11 cellular contexts compared by ENCODE assay signal in genomic region chr13:91331047-91331915, GRCh38.
DNase-seq lines count a peak whose midpoint lies in the region; ATAC-seq and TF ChIP-seq lines count a peak whose summit lies in the region.
"Had no signal": no experiment of that assay in that cellular context is flagged by ENCODE, and none has a peak within 500 bp of the region (broad histone marks: within the 10 kb centered on the region; RNA-seq: fewer than 3 reads in every experiment).

No MANE protein-coding gene starts in this region.

- peak; percentile 85 for ATAC-seq in GM21786 (IDR thresholded peaks at IDR 0.05; ENCODE audit: unreplicated experiment)
- ATAC-seq in HG03354 (IDR thresholded peaks at IDR 0.05; ENCODE audit: poor library complexity, severe bottlenecking, unreplicated experiment), result peak; percentile 77
- ATAC-seq: SK-N-SH treated with all-trans-retinoic acid at 6 μM for 48 hours had no signal

- CTCF ChIA-PET in activated naive CD4-positive, alpha-beta T cell treated with anti-CD3 and anti-CD28 coated beads, Interleukin-2, amount 10 ng/mL, durations not matched to agents 7 days and 5 days (lab: Charles Lee), result interaction anchor here (1.0 to 1.4 kb wide), 5 partner anchors 9 to 23 kb away, joined by 3 to 5 read pairs (median 4); partner anchors contain the start of gene MIR17HG

- no peaks in the 10 kb centered on the region for H3K36me3 Mint-ChIP-seq in activated naive CD4-positive, alpha-beta T cell treated with anti-CD3 and anti-CD28 coated beads, Interleukin-2, amount 10 ng/mL, durations not matched to agents 7 days and 5 days
- no peaks in the 10 kb centered on the region for H3K36me3 Mint-ChIP-seq in stimulated activated naive CD8-positive, alpha-beta T cell treated with anti-CD3 and anti-CD28 coated beads, Interleukin-15, Interleukin-2, amounts not matched to agents 100 ng/mL and 50 ng/mL, for 24 hours (ENCODE audit: low read depth)

- H3K9me3 Mint-ChIP-seq in activated naive CD4-positive, alpha-beta T cell treated with anti-CD3 and anti-CD28 coated beads, Interleukin-2, amount 10 ng/mL, durations not matched to agents 7 days and 5 days, result no peaks in the 10 kb centered on the region
- H3K9me3 Mint-ChIP-seq in stimulated activated naive CD8-positive, alpha-beta T cell treated with anti-CD3 and anti-CD28 coated beads, Interleukin-15, Interleukin-2, amounts not matched to agents 100 ng/mL and 50 ng/mL, for 24 hours, result no peaks in the 10 kb centered on the region
- H3K9me3 Mint-ChIP-seq: nephron had no signal

- peaks cover 22% of the 10 kb centered on the region for H3K4me1 Mint-ChIP-seq in activated naive CD4-positive, alpha-beta T cell treated with anti-CD3 and anti-CD28 coated beads, Interleukin-2, amount 10 ng/mL, durations not matched to agents 7 days and 5 days
- peaks cover 8% of the 10 kb centered on the region for H3K4me1 Mint-ChIP-seq in stimulated activated naive CD8-positive, alpha-beta T cell treated with anti-CD3 and anti-CD28 coated beads, Interleukin-15, Interleukin-2, amounts not matched to agents 100 ng/mL and 50 ng/mL, for 24 hours (ENCODE audit: low read depth)

- peak overlapping the region; percentile 38 for H3K4me3 Mint-ChIP-seq in activated naive CD4-positive, alpha-beta T cell treated with anti-CD3 and anti-CD28 coated beads, Interleukin-2, amount 10 ng/mL, durations not matched to agents 7 days and 5 days
- H3K4me3 Mint-ChIP-seq in stimulated activated naive CD8-positive, alpha-beta T cell treated with anti-CD3 and anti-CD28 coated beads, Interleukin-15, Interleukin-2, amounts not matched to agents 100 ng/mL and 50 ng/mL, for 24 hours, result peak overlapping the region; percentile 61
- H3K4me3 Mint-ChIP-seq: nephron had no signal

- DNase-seq in activated naive CD4-positive, alpha-beta T cell treated with anti-CD3 and anti-CD28 coated beads, Interleukin-2, amount 10 ng/mL, durations not matched to agents 7 days and 5 days, result no peak
- DNase-seq in activated naive CD4-positive, alpha-beta T cell treated with anti-CD3 and anti-CD28 coated beads, Interleukin-2, amount 50 U/mL, for 16 hours, result no peak
- DNase-seq in erythroblast (lab: John Stamatoyannopoulos, UW) (no peak), AG20443 (ENCODE audit: low spot score) (no peak), NCI-H526 treated with DMSO at 0.1 percent for 48 hours (lab: John Stamatoyannopoulos, UW) (no peak)
- DNase-seq: substantia nigra had no signal

- TF ChIP-seq POLR2A in erythroblast (IDR thresholded peaks at IDR 0.05; ENCODE audit: low read length), result no peak

- H3K27ac Mint-ChIP-seq in activated naive CD4-positive, alpha-beta T cell treated with anti-CD3 and anti-CD28 coated beads, Interleukin-2, amount 10 ng/mL, durations not matched to agents 7 days and 5 days, result peak overlapping the region; percentile 78
- peak overlapping the region; percentile 22 for H3K27ac Mint-ChIP-seq in stimulated activated naive CD8-positive, alpha-beta T cell treated with anti-CD3 and anti-CD28 coated beads, Interleukin-15, Interleukin-2, amounts not matched to agents 100 ng/mL and 50 ng/mL, for 24 hours
- H3K27ac Mint-ChIP-seq: nephron had no signal

- H3K27me3 Mint-ChIP-seq in activated naive CD4-positive, alpha-beta T cell treated with anti-CD3 and anti-CD28 coated beads, Interleukin-2, amount 10 ng/mL, durations not matched to agents 7 days and 5 days, result peaks cover 7% of the 10 kb centered on the region
- peaks cover 5% of the 10 kb centered on the region for H3K27me3 Mint-ChIP-seq in stimulated activated naive CD8-positive, alpha-beta T cell treated with anti-CD3 and anti-CD28 coated beads, Interleukin-15, Interleukin-2, amounts not matched to agents 100 ng/mL and 50 ng/mL, for 24 hours
